ENCODE assay signal across 19 cellular contexts in genomic region chr20:38650010-38650409, GRCh38. TPM values are rescaled to one million over a fixed set of nuclear protein-coding genes. Genes with fewer than 3 reads are reported as not detected.
DNase-seq lines count a peak whose midpoint lies in the region; ATAC-seq and TF ChIP-seq lines count a peak whose summit lies in the region.
"Had no signal": no experiment of that assay in that cellular context is flagged by ENCODE, and none has a peak within 500 bp of the region (broad histone marks: within the 10 kb centered on the region; RNA-seq: fewer than 3 reads in every experiment).

No MANE protein-coding gene starts in this region.

- no peaks in the 10 kb centered on the region for H3K79me2 ChIP-seq in GM23338 (replicated peaks; ENCODE audit: insufficient read depth)
- H3K79me2 ChIP-seq in OCI-LY3 (ENCODE audit: low read length) = no peaks in the 10 kb centered on the region

- TF ChIP-seq CTCF in GM23338 (conservative IDR thresholded peaks at IDR 0.05; ENCODE audit: low read depth in 2 of 2) = peak; percentile 35 to 36
- TF ChIP-seq CTCF in OCI-LY3 (IDR thresholded peaks at IDR 0.05; ENCODE audit: low read depth, low read length) = peak; percentile 8; the same call in 1 of the 2 replicates
- TF ChIP-seq CTCF in brain microvascular endothelial cell (IDR thresholded peaks at IDR 0.05; ENCODE audit: low read depth, low read length, missing control alignments) = peak; percentile 11
- TF ChIP-seq CTCF in CD14-positive monocyte (IDR thresholded peaks at IDR 0.05) = no peak

- H3K4me1 ChIP-seq in GM23338 (ENCODE audit: insufficient read depth) (0 out of 2 replicates have a peak, but pooled peaks cover 5% of the 10 kb centered on the region), OCI-LY3 (ENCODE audit: low read length) (peaks cover 15% of the 10 kb centered on the region)

- H3K9me2 ChIP-seq in GM23338 (ENCODE audit: insufficient read depth) = peaks cover 13% of the 10 kb centered on the region

- H3K36me3 ChIP-seq in GM23338 (ENCODE audit: insufficient read depth) (no peaks in the 10 kb centered on the region), OCI-LY3 (replicated peaks; ENCODE audit: low read depth, low read length) (no peaks in the 10 kb centered on the region), brain microvascular endothelial cell (replicated peaks) (no peaks in the 10 kb centered on the region)

- H4K20me1 ChIP-seq in GM23338 (replicated peaks; ENCODE audit: insufficient read depth) = 0 out of 2 replicates have a peak, but pooled peaks cover 2% of the 10 kb centered on the region
- no peaks in the 10 kb centered on the region for H4K20me1 ChIP-seq in OCI-LY3 (ENCODE audit: insufficient read depth, low read length)

- H3K4me3 Mint-ChIP-seq in GM23338 (no peak overlapping the region), CD14-positive monocyte (no peak overlapping the region)
- H3K4me3 Mint-ChIP-seq: CD4-positive, alpha-beta memory T cell; HFFc6 had no signal

- in situ Hi-C loops in brain microvascular endothelial cell (cut with HindIII; ENCODE audit: low pct_ligation_motif_present, low sequenced_read_pairs) = no loop called here

- no peak overlapping the region for H3K27ac ChIP-seq in GM23338 (ENCODE audit: low read depth)
- H3K27ac ChIP-seq in OCI-LY3 (ENCODE audit: low read length) = no peak overlapping the region
- no peak overlapping the region for H3K27ac ChIP-seq in brain microvascular endothelial cell
- H3K27ac ChIP-seq: 22Rv1, A549, C4-2B had no signal

- H3K4me1 Mint-ChIP-seq in GM23338 (peaks cover 7% of the 10 kb centered on the region; the same call in 2 of the 3 replicates), CD14-positive monocyte (peaks cover 9% of the 10 kb centered on the region)

- DNase-seq in NCI-H1436 (lab: John Stamatoyannopoulos, UW) (peak; percentile 52), NCI-H1436 treated with DMSO at 0.1 percent for 48 hours (lab: John Stamatoyannopoulos, UW) (no peak), GM23338 (ENCODE audit: low spot score) (peak; percentile 35), brain microvascular endothelial cell (no peak), GDM1 (lab: John Stamatoyannopoulos, UW) (no peak), CD14-positive monocyte (ENCODE audit: low spot score) (no peak)
- DNase-seq: CD4-positive, alpha-beta memory T cell; DMS153; DMS79 had no signal

- H3K27me3 ChIP-seq in GM23338 (ENCODE audit: insufficient read depth) = peaks cover 55% of the 10 kb centered on the region
- peaks cover 43% of the 10 kb centered on the region for H3K27me3 ChIP-seq in OCI-LY3 (ENCODE audit: low read depth, low read length)
- H3K27me3 ChIP-seq in brain microvascular endothelial cell (replicated peaks) = peaks cover 24% of the 10 kb centered on the region

- no peaks in the 10 kb centered on the region for H3K9me3 ChIP-seq in OCI-LY3 (ENCODE audit: insufficient read depth, low read length)
- H3K9me3 ChIP-seq: A549 had no signal

- H3K9me3 Mint-ChIP-seq in GM23338 = 0 out of 3 replicates have a peak, but pooled peaks cover 3% of the 10 kb centered on the region
- peaks cover 0 to 3% (median 0%) of the 10 kb centered on the region in 7 donors for H3K9me3 Mint-ChIP-seq in CD14-positive monocyte
- H3K9me3 Mint-ChIP-seq: HFFc6 had no signal

- ATAC-seq in GM23338 = peak; percentile 11; the same call in 2 of the 3 replicates
- no peak for ATAC-seq in GM21717 (IDR thresholded peaks at IDR 0.05; ENCODE audit: unreplicated experiment)

- no peak overlapping the region for H3K4me2 ChIP-seq in GM23338
- H3K4me2 ChIP-seq in OCI-LY3 (ENCODE audit: low read length) = no peak overlapping the region
- H3K4me2 ChIP-seq: A549 had no signal

- H3K27ac Mint-ChIP-seq in GM23338 (no peak overlapping the region), CD14-positive monocyte (no peak overlapping the region)
- H3K27ac Mint-ChIP-seq: CD4-positive, alpha-beta memory T cell; HFFc6 had no signal

- H3K4me3 ChIP-seq in GM23338 = no peak overlapping the region
- H3K4me3 ChIP-seq in OCI-LY3 (ENCODE audit: low read length) = no peak overlapping the region
- no peak overlapping the region for H3K4me3 ChIP-seq in brain microvascular endothelial cell (ENCODE audit: low read depth, low read length)
- H3K4me3 ChIP-seq: A549, GM12878 had no signal

- H3K36me3 Mint-ChIP-seq in GM23338 (ENCODE audit: low read depth) (no peaks in the 10 kb centered on the region), CD14-positive monocyte (no peaks in the 10 kb centered on the region)
- H3K36me3 Mint-ChIP-seq: CD4-positive, alpha-beta memory T cell had no signal

- H3K9ac ChIP-seq in OCI-LY3 (ENCODE audit: low read length) = no peak overlapping the region

- H2AFZ ChIP-seq in GM23338 (no peak overlapping the region; the same call in 1 of the 2 replicates), OCI-LY3 (ENCODE audit: low read depth, low read length) (no peak overlapping the region)

- intact Hi-C loops in CD14-positive monocyte (cut with micrococcal nuclease) = no loop called here

- H3K27me3 Mint-ChIP-seq in GM23338 (ENCODE audit: insufficient read depth, low read depth, poor library complexity) (peaks cover 36% of the 10 kb centered on the region), CD14-positive monocyte (ENCODE audit: low read depth in 3 of 3) (peaks cover 9 to 36% (median 30%) of the 10 kb centered on the region in 3 donors)

- H3F3A ChIP-seq in GM23338 (replicated peaks; ENCODE audit: low read depth) = no peaks in the 10 kb centered on the region

TF ChIP-seq in GM23338, 12 proteins besides CTCF, POLR2A, EP300 and RAD21 (continues in another document):
- TF ChIP-seq EZH2phosphoT487 (IDR thresholded peaks at IDR 0.05; ENCODE audit: unreplicated experiment) (no peak), NANOG (IDR thresholded peaks at IDR 0.05; ENCODE audit: borderline replicate concordance) (no peak), ETS1 (IDR thresholded peaks at IDR 0.05) (no peak), ZNF331 (CRISPR knock-in tag; IDR thresholded peaks at IDR 0.05; ENCODE audit: low read depth) (no peak), EZH2 (IDR thresholded peaks at IDR 0.05; ENCODE audit: low read depth, unreplicated experiment) (no peak), CREB1 (CRISPR knock-in tag; IDR thresholded peaks at IDR 0.05; ENCODE audit: low read depth) (no peak), REST (IDR thresholded peaks at IDR 0.05; ENCODE audit: unreplicated experiment) (no peak)

RNA-seq across cellular contexts. Expression of gene ARHGAP40, which starts 48.4 kb away (rescaled TPM):
- 0.21 and 1.5 TPM in 2 replicates for total RNA-seq in GM23338 (2014; rRNA removed; shearing (Covaris generic))
- polyA plus RNA-seq in GM23338 (2016; fragmentation: Nextera tagmentation; extraction: Ambion mirVana) (0.30 TPM in 1 of 2 replicates, not detected in the other), CD14-positive monocyte (not detected)
- total RNA-seq: CD4-positive, alpha-beta memory T cell; Daoy; HT-29 had no signal
- polyA plus RNA-seq: A549; BJ; CD4-positive, alpha-beta memory T cell had no signal

Comparison
In these comparisons a context has a peak if more than half of its experiments do, and no peak if none do; other contexts are left out.
1. DNase-seq: peak in NCI-H1436 (single experiment) and GM23338 (single experiment); none in NCI-H1436 treated with DMSO at 0.1 percent for 48 hours (single experiment), brain microvascular endothelial cell (single experiment), GDM1 (single experiment) and CD14-positive monocyte (single experiment).